Comparison of ENCODE assay signal across 11 cellular contexts in the genomic region with DNA sequence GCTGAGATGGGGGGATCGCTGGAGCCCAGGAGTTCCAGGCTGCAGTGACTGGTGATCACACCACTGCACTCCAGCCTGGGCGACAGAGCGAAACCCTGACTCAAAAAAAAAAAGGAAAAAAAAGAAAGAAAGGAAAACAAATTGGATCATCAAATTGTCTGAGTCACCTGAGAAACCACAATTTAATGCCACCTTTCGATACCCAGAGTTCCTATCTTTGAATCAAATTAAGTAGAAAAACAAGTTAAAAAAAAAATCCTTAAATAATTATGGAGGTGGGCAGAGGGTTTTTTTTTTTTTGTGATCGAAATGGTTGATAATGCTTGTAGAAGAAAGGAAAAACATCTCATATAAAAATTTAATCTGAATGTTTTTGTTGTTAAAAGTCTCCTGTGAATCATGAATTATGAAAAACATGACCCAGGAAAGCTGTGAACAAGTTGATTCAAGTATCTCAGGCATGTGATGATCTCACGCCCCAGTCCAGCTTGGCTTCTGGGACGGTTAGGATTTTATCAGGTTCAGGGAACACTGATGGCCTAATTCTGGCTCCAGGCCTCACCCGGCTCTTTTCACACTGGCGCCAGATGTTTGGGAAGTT. TPM values are rescaled to one million over a fixed set of nuclear protein-coding genes. Genes with fewer than 3 reads are reported as not detected.
DNase-seq lines count a peak whose midpoint lies in the region; ATAC-seq, FAIRE-seq and TF ChIP-seq lines count a peak whose summit lies in the region.
"Had no signal": no experiment of that assay in that cellular context is flagged by ENCODE, and none has a peak within 500 bp of the region (broad histone marks: within the 10 kb centered on the region; RNA-seq: fewer than 3 reads in every experiment).

No MANE protein-coding gene starts in this region.

- H3K9me3 ChIP-seq in small intestine (ENCODE audit: control insufficient read depth, low read depth) = no peaks in the 10 kb centered on the region

- 72 to 77% (median 75%) methylated on average over 9 of the region's 9 CpGs for WGBS in small intestine, 3 donors

- no peak overlapping the region for H3K27ac ChIP-seq in small intestine (ENCODE audit: low read depth in 1 of 2, low read length in 1 of 2)

- H3K4me3 ChIP-seq in epithelial cell of proximal tubule (ENCODE audit: low read depth, low read length) = no peak overlapping the region
- no peak overlapping the region for H3K4me3 ChIP-seq in small intestine (ENCODE audit: low read depth in 1 of 2, low read length in 2 of 2)

- no peak for ATAC-seq in HG03469 (IDR thresholded peaks at IDR 0.05; ENCODE audit: unreplicated experiment)

- H3K36me3 Mint-ChIP-seq in mesothelial cell of epicardium (no peaks in the 10 kb centered on the region), endothelial cell (ENCODE audit: low read depth, unreplicated experiment) (no peaks in the 10 kb centered on the region)

- H3K9me3 Mint-ChIP-seq in mesothelial cell of epicardium (no peaks in the 10 kb centered on the region), endothelial cell (ENCODE audit: unreplicated experiment) (no peaks in the 10 kb centered on the region)
- H3K9me3 Mint-ChIP-seq: nephron had no signal

- peak overlapping the region; percentile 39 for H3K27ac Mint-ChIP-seq in mesothelial cell of epicardium
- H3K27ac Mint-ChIP-seq in endothelial cell (ENCODE audit: unreplicated experiment) = no peak overlapping the region
- H3K27ac Mint-ChIP-seq: nephron had no signal

- peak; percentile 76 for DNase-seq in AG08395 (ENCODE audit: low spot score)
- DNase-seq in LHCN-M2 (ENCODE audit: low read depth) = peak; percentile 74
- DNase-seq in epithelial cell of proximal tubule (ENCODE audit: low read depth) = peak; percentile 78
- DNase-seq in mesothelial cell of epicardium (ENCODE audit: low spot score in 2 of 2, unreplicated experiment in 2 of 2) = no peak
- no peak for DNase-seq in endothelial cell (ENCODE audit: low spot score)
- no peak for DNase-seq in small intestine
- no peak for DNase-seq in AML-193 (lab: John Stamatoyannopoulos, UW)
- DNase-seq: NCI-H187; stimulated activated CD4-positive, alpha-beta T cell treated with anti-CD3 and anti-CD28 coated beads, Interleukin-4, amount 100 ng/mL, for 24 hours had no signal

- H3K4me1 ChIP-seq in small intestine (ENCODE audit: control insufficient read depth in 2 of 2, insufficient read depth in 1 of 2, low read depth in 1 of 2, low read length in 1 of 2) = no peaks in the 10 kb centered on the region

- TF ChIP-seq CTCF in epithelial cell of proximal tubule (conservative IDR thresholded peaks at IDR 0.05; ENCODE audit: low read depth, low read length) (no peak), mesothelial cell of epicardium (IDR thresholded peaks at IDR 0.05; ENCODE audit: unreplicated experiment) (no peak), endothelial cell (IDR thresholded peaks at IDR 0.05; ENCODE audit: unreplicated experiment) (no peak)

- H3K4me1 Mint-ChIP-seq in mesothelial cell of epicardium (peaks cover 6% of the 10 kb centered on the region), endothelial cell (ENCODE audit: unreplicated experiment) (no peaks in the 10 kb centered on the region)
- H3K4me1 Mint-ChIP-seq: nephron had no signal

- H3K27me3 ChIP-seq in small intestine (ENCODE audit: control insufficient read depth in 2 of 2, insufficient read depth in 2 of 2, low read length in 2 of 2) = no peaks in the 10 kb centered on the region

- H3K36me3 ChIP-seq in small intestine (ENCODE audit: control insufficient read depth in 2 of 2, insufficient read depth in 2 of 2, low read length in 2 of 2) = no peaks in the 10 kb centered on the region

- H3K4me3 Mint-ChIP-seq in mesothelial cell of epicardium (no peak overlapping the region), endothelial cell (ENCODE audit: unreplicated experiment) (no peak overlapping the region)
- H3K4me3 Mint-ChIP-seq: nephron had no signal

- no peak for FAIRE-seq in small intestine (lab: Jason Lieb, UNC)

- H3K27me3 Mint-ChIP-seq in mesothelial cell of epicardium (ENCODE audit: low read depth) = no peaks in the 10 kb centered on the region
- peaks cover 11% of the 10 kb centered on the region for H3K27me3 Mint-ChIP-seq in endothelial cell (ENCODE audit: unreplicated experiment)

RNA-seq across cellular contexts. Expression of gene CUX1, which starts 25.3 kb away (rescaled TPM):
- total RNA-seq in LHCN-M2 (2014; rRNA removed) (26.4 and 33.3 TPM in 2 replicates), epithelial cell of proximal tubule (24.6 and 37.3 TPM in 2 replicates), mesothelial cell of epicardium (152 to 158 TPM (median 152 TPM) in 3 replicates), endothelial cell (ENCODE audit: unreplicated experiment) (43.7 TPM)
- polyA plus RNA-seq in LHCN-M2 (2012) = 20.1 TPM
- polyA plus RNA-seq in small intestine = 10 to 100 TPM; 29.2 to 32.9 (median 31.8) TPM

Comparison
In these comparisons a context has a peak if more than half of its experiments do, and no peak if none do; other contexts are left out.
1. DNase-seq: peak in AG08395 (single experiment), LHCN-M2 (single experiment) and epithelial cell of proximal tubule (single experiment); none in mesothelial cell of epicardium (0 of 2), endothelial cell (single experiment), small intestine (single experiment) and AML-193 (0 of 2).